ENCODE assay signal across 12 cellular contexts in genomic region chr18:62751341-62751821, GRCh38. TPM values are rescaled to one million over a fixed set of nuclear protein-coding genes. Genes with fewer than 3 reads are reported as not detected.
DNase-seq lines count a peak whose midpoint lies in the region; ATAC-seq, FAIRE-seq and TF ChIP-seq lines count a peak whose summit lies in the region.
"Had no signal": no experiment of that assay in that cellular context is flagged by ENCODE, and none has a peak within 500 bp of the region (broad histone marks: within the 10 kb centered on the region; RNA-seq: fewer than 3 reads in every experiment).

No MANE protein-coding gene starts in this region.

- H2BK120ac ChIP-seq in H1 (replicated peaks; ENCODE audit: low read depth, low read length): no peak overlapping the region

- H3K36me3 ChIP-seq in MG63 (no peaks in the 10 kb centered on the region), H1 (ENCODE audit: control insufficient read depth in 2 of 4, insufficient read depth in 4 of 4, low read length in 3 of 4) (no peaks in the 10 kb centered on the region; a peak in 1 of 8 replicates)
- H3K36me3 ChIP-seq: cardiac muscle cell had no signal

- TF ChIP-seq POLR2A in H1 (IDR thresholded peaks at IDR 0.05; ENCODE audit: control extremely low read depth in 1 of 2, low read depth in 2 of 2, low read length in 2 of 2): no peak

- no peak for TF ChIP-seq CTCF in H1 (IDR thresholded peaks at IDR 0.05; ENCODE audit: control extremely low read depth in 1 of 3, insufficient read depth in 1 of 3, low read depth in 1 of 3, low read length in 3 of 3)

- H2BK5ac ChIP-seq in H1 (ENCODE audit: low read depth, low read length): peak overlapping the region; percentile 83; the same call in 1 of the 2 replicates

- ATAC-seq in HG02588 (IDR thresholded peaks at IDR 0.05; ENCODE audit: unreplicated experiment): no peak

- H3K4ac ChIP-seq in H1 (replicated peaks; ENCODE audit: insufficient read length, low read depth, low read length): no peak overlapping the region

- peak overlapping the region; percentile 64 for H3K27ac ChIP-seq in H1 (ENCODE audit: low read depth, low read length)
- H3K27ac ChIP-seq: C4-2B, cardiac muscle cell, VCaP had no signal

- no peaks in the 10 kb centered on the region for H3K9me3 ChIP-seq in MG63
- H3K9me3 ChIP-seq in H1 (ENCODE audit: insufficient read depth in 2 of 2, low read depth in 1 of 2, low read length in 1 of 2): 0 out of 4 replicates have a peak, but pooled peaks cover 0 to 4% of the 10 kb centered on the region in 2 experiments

- FAIRE-seq in H1 (lab: Jason Lieb, UNC): peak; percentile 69

- no peak overlapping the region for H3K23ac ChIP-seq in H1 (ENCODE audit: insufficient read length)

- POLR2A ChIA-PET in H1 (lab: Charles Lee; ENCODE audit: partially characterized antibody): interaction anchor here (1.1 to 3.5 kb wide), 4 partner anchors 9 to 34 kb away, joined by 4 to 15 read pairs (median 8); no protein-coding TSS in a partner anchor

- H4K91ac ChIP-seq in H1 (replicated peaks; ENCODE audit: insufficient read length, low read length): no peak overlapping the region

- peaks cover 4 to 29% (median 23%) of the 10 kb centered on the region in 4 experiments for H3K4me1 ChIP-seq in H1 (replicated peaks in 1 of 4; ENCODE audit: control insufficient read depth in 3 of 4, insufficient read depth in 4 of 4, low read length in 3 of 4)

- H3K23me2 ChIP-seq in H1 (ENCODE audit: low read depth, low read length): no peaks in the 10 kb centered on the region; the same call in 1 of the 2 replicates

- H3K4me2 ChIP-seq in H1 (ENCODE audit: insufficient read depth in 1 of 2, low read depth in 2 of 2, low read length in 2 of 2): peak overlapping the region; percentile 46 to 60

- H2BK15ac ChIP-seq in H1 (ENCODE audit: low read length): no peak overlapping the region

- H2BK12ac ChIP-seq in H1 (ENCODE audit: low read depth, low read length): no peak overlapping the region; the same call in 1 of the 2 replicates

- H3K4me3 ChIP-seq in MG63 (no peak overlapping the region), H1 (ENCODE audit: extremely low read depth in 1 of 4, insufficient read depth in 2 of 4, low read depth in 3 of 4, low read length in 4 of 4) (peak overlapping the region in 2 of 4 experiments; percentile 2 to 40; a peak in 4 of 8 replicates)
- H3K4me3 ChIP-seq: cardiac muscle cell had no signal

- peaks cover 0 to 4% of the 10 kb centered on the region in 2 experiments for H4K20me1 ChIP-seq in H1 (replicated peaks in 1 of 2; ENCODE audit: control insufficient read depth in 1 of 2, insufficient read depth in 2 of 2, low read length in 2 of 2)

- in situ Hi-C loops in ACHN (cut with HindIII; ENCODE audit: low pct_ligation_motif_present, low pct_unique_long_range_greater_than_20kb, low sequenced_read_pairs): no loop called here

- H3K9ac ChIP-seq in H1 (replicated peaks in 1 of 4; ENCODE audit: extremely low read depth in 1 of 4, low read depth in 3 of 4, low read length in 3 of 4): peak overlapping the region in 1 of 4 experiments; percentile 61; a peak in 1 of 7 replicates

- no peak overlapping the region for H2AFZ ChIP-seq in H1 (ENCODE audit: low read length)

- WGBS in H1 (ENCODE audit: extremely low coverage in 1 of 2, insufficient coverage in 1 of 2, insufficient read length in 1 of 2, insufficient replicate concordance in 2 of 2, low coverage in 1 of 2, low lambda C conversion rate in 2 of 2, missing lambda C conversion rate in 1 of 2), 2 experiments: 17% methylated on average over 3 of the region's 3 CpGs; no CpG with 5 or more reads in 1 of the 2 experiments

- no peak overlapping the region for H4K8ac ChIP-seq in H1 (ENCODE audit: extremely low read depth, insufficient read depth, low read length)

- no peak overlapping the region for H3K14ac ChIP-seq in H1 (ENCODE audit: insufficient read length)

- no peak overlapping the region for H4K5ac ChIP-seq in H1 (ENCODE audit: insufficient read length, low read depth, low read length)

- H2BK20ac ChIP-seq in H1 (ENCODE audit: low read length): no peak overlapping the region

- peaks cover 38 to 100% of the 10 kb centered on the region in 2 experiments for H3K79me2 ChIP-seq in H1 (ENCODE audit: control insufficient read depth in 1 of 2, insufficient read depth in 2 of 2, low read length in 2 of 2)

- peak in 1 of 2 experiments; percentile 83; a peak in 2 of 3 replicates for TF ChIP-seq EP300 in H1 (IDR thresholded peaks at IDR 0.05; ENCODE audit: borderline replicate concordance in 1 of 2, low read depth in 2 of 2, low read length in 2 of 2)

- CTCF ChIA-PET in H1 (lab: Charles Lee; ENCODE audit: partially characterized antibody): interaction anchor here (0.8 to 3.3 kb wide), 7 partner anchors 10 to 52 kb away, joined by 3 to 17 read pairs (median 4); no protein-coding TSS in a partner anchor

- H3K79me1 ChIP-seq in H1 (ENCODE audit: low read depth, low read length): peaks cover 4% of the 10 kb centered on the region; the same call in 1 of the 2 replicates

- DNase-seq in ACHN (peak; percentile 10), MG63 (peak; percentile 34), H1 (ENCODE audit: low read depth in 1 of 2, low spot score in 2 of 2) (peak in 1 of 2 experiments; percentile 68), medulla oblongata (ENCODE audit: extremely low spot score) (peak; percentile 79), T-helper 1 cell (no peak)
- no peak for DNase-seq in stimulated activated CD8-positive, alpha-beta memory T cell treated with anti-CD3 and anti-CD28 coated beads, Interleukin-4, amount 100 ng/mL, for 48 hours
- DNase-seq in activated CD4-positive, alpha-beta T cell treated with anti-CD3 and anti-CD28 coated beads, Interleukin-2, amount 50 U/mL, for 1 hour: no peak
- DNase-seq: NCI-H2029 treated with DMSO at 0.1 percent for 48 hours had no signal

- no peak overlapping the region for H3K56ac ChIP-seq in H1 (replicated peaks; ENCODE audit: insufficient read length, low read depth, low read length)

- no peak overlapping the region for H3K18ac ChIP-seq in H1 (ENCODE audit: extremely low read depth, low read length)

- no peak for TF ChIP-seq RAD21 in H1 (IDR thresholded peaks at IDR 0.05 in 1 of 2, conservative IDR thresholded peaks at IDR 0.05 in 1 of 2; ENCODE audit: low read depth in 2 of 2, low read length in 2 of 2)

- H3K27me3 ChIP-seq in MG63 (no peaks in the 10 kb centered on the region), H1 (replicated peaks in 1 of 4; ENCODE audit: control insufficient read depth in 3 of 4, extremely low read depth in 1 of 4, insufficient read depth in 3 of 4, low read length in 3 of 4) (no peaks in the 10 kb centered on the region)
- H3K27me3 ChIP-seq: cardiac muscle cell had no signal

- H2AK5ac ChIP-seq in H1 (ENCODE audit: low read depth, low read length): no peak overlapping the region

TF ChIP-seq in H1, 55 proteins besides CTCF, POLR2A, EP300 and RAD21:
- peak; percentile 73 for TF ChIP-seq TEAD4 (IDR thresholded peaks at IDR 0.05; ENCODE audit: low read depth, low read length)
- no peak for TF ChIP-seq HDAC6 (IDR thresholded peaks at IDR 0.05; ENCODE audit: low read depth, low read length)
- peak; percentile 55; the same call in 1 of the 2 replicates for TF ChIP-seq SP1 (IDR thresholded peaks at IDR 0.05; ENCODE audit: low read depth, low read length)
- no peak for TF ChIP-seq CHD1 (IDR thresholded peaks at IDR 0.05; ENCODE audit: low read depth, low read length)
- TF ChIP-seq NRF1 (IDR thresholded peaks at IDR 0.05; ENCODE audit: low read depth, low read length): no peak
- peak; percentile 39; the same call in 1 of the 2 replicates for TF ChIP-seq YY1 (IDR thresholded peaks at IDR 0.05; ENCODE audit: low read depth, low read length)
- 0 out of 4 replicates have a peak, but pooled peaks of 1 of the 2 experiments have one; percentile 73 for TF ChIP-seq HDAC2 (IDR thresholded peaks at IDR 0.05; ENCODE audit: borderline replicate concordance in 1 of 2, low read depth in 2 of 2, low read length in 2 of 2)
- TF ChIP-seq GTF2F1 (IDR thresholded peaks at IDR 0.05; ENCODE audit: borderline replicate concordance, low read depth, low read length): no peak
- TF ChIP-seq SIN3A (conservative IDR thresholded peaks at IDR 0.05 in 1 of 2, IDR thresholded peaks at IDR 0.05 in 1 of 2; ENCODE audit: low read depth in 1 of 2, low read length in 2 of 2): no peak
- no peak for TF ChIP-seq RBBP5 (IDR thresholded peaks at IDR 0.05; ENCODE audit: borderline replicate concordance, low read depth, low read length)
- TF ChIP-seq ASH2L (IDR thresholded peaks at IDR 0.05; ENCODE audit: low read length): peak; percentile 51

RNA-seq across cellular contexts. Expression of gene PHLPP1, which starts 36.0 kb away (rescaled TPM):
- 5.4 and 6.6 TPM in 2 replicates for total RNA-seq in MG63 (2014; rRNA removed; shearing (Covaris generic); ENCODE audit: low replicate concordance)
- 66.3 and 67.4 TPM in 2 replicates for total RNA-seq in H1 (2021; fragmentation: NEBNext Ultra II Directional; extraction: Animal tissue kit (Norgen Biotek cat#: 25700))
- polyA plus RNA-seq in H1 (2011; rRNA removed): 26.6 and 28.0 TPM in 2 replicates
- polyA plus RNA-seq in H1 (2011; cell fraction: cytosol; rRNA removed): 23.4 TPM
- polyA plus RNA-seq in H1 (2011; cell fraction: nucleus; rRNA removed): 34.7 TPM
- 25.6 to 34.5 TPM (median 29.9 TPM) in 4 replicates for polyA plus RNA-seq in H1 (2012, experiment 1 of 2)
- 10.4 TPM for polyA plus RNA-seq in H1 (2012, experiment 2 of 2)
- polyA plus RNA-seq in H1 (2013, experiment 1 of 2): 24.5 TPM
- 25.0 TPM for polyA plus RNA-seq in H1 (2013, experiment 2 of 2)
- 52.5 and 99.6 TPM in 2 replicates for polyA minus RNA-seq in H1 (2011; rRNA and poly(A)+ RNA removed)
- polyA minus RNA-seq in H1 (2011; cell fraction: cytosol; rRNA and poly(A)+ RNA removed): 46.8 TPM
- polyA minus RNA-seq in H1 (2011; cell fraction: nucleus; rRNA and poly(A)+ RNA removed): 82.8 TPM

Comparison
In these comparisons a context has a peak if more than half of its experiments do, and no peak if none do; other contexts are left out.
1. DNase-seq: peak in ACHN (single experiment), MG63 (single experiment) and medulla oblongata (single experiment); none in stimulated activated CD8-positive, alpha-beta memory T cell treated with anti-CD3 and anti-CD28 coated beads, Interleukin-4, amount 100 ng/mL, for 48 hours (single experiment), T-helper 1 cell (0 of 5) and activated CD4-positive, alpha-beta T cell treated with anti-CD3 and anti-CD28 coated beads, Interleukin-2, amount 50 U/mL, for 1 hour (single experiment).